ENCODE assay signal across 8 cellular contexts in genomic region chr16:66741131-66741900, GRCh38. TPM values are rescaled to one million over a fixed set of nuclear protein-coding genes. Genes with fewer than 3 reads are reported as not detected.
DNase-seq lines count a peak whose midpoint lies in the region; ATAC-seq and TF ChIP-seq lines count a peak whose summit lies in the region.

No MANE protein-coding gene starts in this region.

- no peak overlapping the region for H3K9ac ChIP-seq in PC-3 (ENCODE audit: low read length)

- H3K36me3 ChIP-seq in PC-3 (ENCODE audit: low read depth, low read length): peaks cover 36% of the 10 kb centered on the region

- peaks cover 15% of the 10 kb centered on the region for H3K36me3 Mint-ChIP-seq in activated CD8-positive, alpha-beta T cell treated with anti-CD3 and anti-CD28 coated beads for 36 hours (ENCODE audit: low read depth)
- H3K36me3 Mint-ChIP-seq in activated CD4-positive, alpha-beta T cell treated with anti-CD3 and anti-CD28 coated beads, Interleukin-2, amount 10 ng/mL, durations not matched to agents 24 days and 14 days (ENCODE audit: low read depth): peaks cover 40% of the 10 kb centered on the region

- DNase-seq in COR-L47 (lab: John Stamatoyannopoulos, UW) (peak; percentile 30), PC-3 (peak; percentile 74), epidermal melanocyte (ENCODE audit: insufficient read length, low spot score) (peak; percentile 80), midbrain (lab: John Stamatoyannopoulos, UW) (peak; percentile 95), NCI-H1105 treated with DMSO at 0.1 percent for 48 hours (lab: John Stamatoyannopoulos, UW) (no peak)
- no peak for DNase-seq in activated CD8-positive, alpha-beta T cell treated with anti-CD3 and anti-CD28 coated beads for 36 hours
- DNase-seq in activated CD4-positive, alpha-beta T cell treated with anti-CD3 and anti-CD28 coated beads, Interleukin-2, amount 10 ng/mL, durations not matched to agents 24 days and 14 days: no peak

- POLR2A ChIA-PET in PC-3 (lab: Charles Lee; ENCODE audit: unreplicated experiment): interaction anchor here (0.7 kb wide), 1 partner anchor 10 kb away, joined by 16 read pairs; the partner anchor contains the start of gene DYNC1LI2
- POLR2A ChIA-PET in activated CD8-positive, alpha-beta T cell treated with anti-CD3 and anti-CD28 coated beads for 36 hours (lab: Charles Lee): interaction anchor here (1.5 to 2.7 kb wide), 3 partner anchors 10 to 13 kb away, joined by 3 to 8 read pairs (median 7); partner anchors contain the start of gene DYNC1LI2

- H4K20me1 ChIP-seq in PC-3 (ENCODE audit: low read length): no peaks in the 10 kb centered on the region

- CTCF ChIA-PET in PC-3 (lab: Charles Lee): interaction anchor here (0.7 to 1.1 kb wide), 6 partner anchors 11 to 484 kb away, joined by 3 to 18 read pairs (median 4); partner anchors contain the start of gene PDP2
- CTCF ChIA-PET in activated CD8-positive, alpha-beta T cell treated with anti-CD3 and anti-CD28 coated beads for 36 hours (lab: Charles Lee): interaction anchor here (0.9 to 7.9 kb wide), 16 partner anchors 7 to 179 kb away, joined by 3 to 83 read pairs (median 6); partner anchors contain the start of genes DYNC1LI2 and NAE1

- no peak overlapping the region for H3K4me3 Mint-ChIP-seq in activated CD8-positive, alpha-beta T cell treated with anti-CD3 and anti-CD28 coated beads for 36 hours
- H3K4me3 Mint-ChIP-seq in activated CD4-positive, alpha-beta T cell treated with anti-CD3 and anti-CD28 coated beads, Interleukin-2, amount 10 ng/mL, durations not matched to agents 24 days and 14 days: no peak overlapping the region

- H3K27ac ChIP-seq in PC-3 (ENCODE audit: low read length): peak overlapping the region; percentile 48

- H3K27me3 ChIP-seq in PC-3 (ENCODE audit: low read length): no peaks in the 10 kb centered on the region

- H2AFZ ChIP-seq in PC-3 (ENCODE audit: low read length): no peak overlapping the region

- H3K9me2 ChIP-seq in PC-3 (replicated peaks; ENCODE audit: low read length): no peaks in the 10 kb centered on the region

- no peaks in the 10 kb centered on the region for H3F3A ChIP-seq in PC-3 (ENCODE audit: low read length, unreplicated experiment)

- peaks cover 52% of the 10 kb centered on the region for H3K79me2 ChIP-seq in PC-3 (ENCODE audit: low read length)

- no peak overlapping the region; the same call in 1 of the 2 replicates for H3K4me2 ChIP-seq in PC-3 (ENCODE audit: low read length)

- intact Hi-C loops in PC-3 (cut with micrococcal nuclease): no loop called here
- intact Hi-C loops in activated CD8-positive, alpha-beta T cell treated with anti-CD3 and anti-CD28 coated beads for 36 hours (cut with micrococcal nuclease): no loop called here
- intact Hi-C loops in activated CD4-positive, alpha-beta T cell treated with anti-CD3 and anti-CD28 coated beads, Interleukin-2, amount 10 ng/mL, durations not matched to agents 24 days and 14 days (cut with micrococcal nuclease): loop anchor here (5.0 kb wide), 1 partner anchor 334 kb away; no protein-coding TSS in a partner anchor

- peaks cover 24% of the 10 kb centered on the region for H3K4me1 ChIP-seq in PC-3 (ENCODE audit: insufficient read depth, low read length)

- TSS peak; percentile 14 for BruUV-seq in PC-3 (replicated peaks; lab: Mats Ljungman, UMichigan)

- no peak overlapping the region for H3K4me3 ChIP-seq in PC-3 (ENCODE audit: low read length)

- peak; percentile 91 for ATAC-seq in PC-3
- no peak for ATAC-seq in activated CD8-positive, alpha-beta T cell treated with anti-CD3 and anti-CD28 coated beads for 36 hours
- ATAC-seq in GM19035 (IDR thresholded peaks at IDR 0.05; ENCODE audit: unreplicated experiment): no peak

- TF ChIP-seq CTCF in PC-3 (conservative IDR thresholded peaks at IDR 0.05; ENCODE audit: low read depth, low read length): no peak
- TF ChIP-seq CTCF in activated CD8-positive, alpha-beta T cell treated with anti-CD3 and anti-CD28 coated beads for 36 hours (IDR thresholded peaks at IDR 0.05): no peak

- no peaks in the 10 kb centered on the region for H3K27me3 Mint-ChIP-seq in activated CD8-positive, alpha-beta T cell treated with anti-CD3 and anti-CD28 coated beads for 36 hours
- H3K27me3 Mint-ChIP-seq in activated CD4-positive, alpha-beta T cell treated with anti-CD3 and anti-CD28 coated beads, Interleukin-2, amount 10 ng/mL, durations not matched to agents 24 days and 14 days: no peaks in the 10 kb centered on the region

- H3K9me3 ChIP-seq in PC-3 (ENCODE audit: low read length): no peaks in the 10 kb centered on the region

- no peaks in the 10 kb centered on the region for H3K9me3 Mint-ChIP-seq in activated CD8-positive, alpha-beta T cell treated with anti-CD3 and anti-CD28 coated beads for 36 hours
- no peaks in the 10 kb centered on the region for H3K9me3 Mint-ChIP-seq in activated CD4-positive, alpha-beta T cell treated with anti-CD3 and anti-CD28 coated beads, Interleukin-2, amount 10 ng/mL, durations not matched to agents 24 days and 14 days

- no peak overlapping the region for H3K27ac Mint-ChIP-seq in activated CD8-positive, alpha-beta T cell treated with anti-CD3 and anti-CD28 coated beads for 36 hours
- no peak overlapping the region for H3K27ac Mint-ChIP-seq in activated CD4-positive, alpha-beta T cell treated with anti-CD3 and anti-CD28 coated beads, Interleukin-2, amount 10 ng/mL, durations not matched to agents 24 days and 14 days

- H3K4me1 Mint-ChIP-seq in activated CD8-positive, alpha-beta T cell treated with anti-CD3 and anti-CD28 coated beads for 36 hours (ENCODE audit: low read depth): peaks cover 15% of the 10 kb centered on the region
- H3K4me1 Mint-ChIP-seq in activated CD4-positive, alpha-beta T cell treated with anti-CD3 and anti-CD28 coated beads, Interleukin-2, amount 10 ng/mL, durations not matched to agents 24 days and 14 days: peaks cover 19% of the 10 kb centered on the region

RNA-seq across cellular contexts. Expression of gene DYNC1LI2, which starts 10.1 kb away (rescaled TPM):
- 63.9 and 82.8 TPM in 2 replicates for total RNA-seq in PC-3 (2014; rRNA removed)
- total RNA-seq in activated CD8-positive, alpha-beta T cell treated with anti-CD3 and anti-CD28 coated beads for 36 hours: 10 to 100 TPM; 35.0 to 39.5 TPM
- total RNA-seq in activated CD4-positive, alpha-beta T cell treated with anti-CD3 and anti-CD28 coated beads, Interleukin-2, amount 10 ng/mL, durations not matched to agents 24 days and 14 days: 51.4 and 56.5 TPM in 2 replicates

RNA-seq across cellular contexts. Expression of gene CMTM4, which starts 44.8 kb away (rescaled TPM):
- 16.9 and 17.0 TPM in 2 replicates for total RNA-seq in PC-3 (2014; rRNA removed)
- total RNA-seq in activated CD8-positive, alpha-beta T cell treated with anti-CD3 and anti-CD28 coated beads for 36 hours: 1 to 10 TPM; 3.2 to 3.5 TPM
- total RNA-seq in activated CD4-positive, alpha-beta T cell treated with anti-CD3 and anti-CD28 coated beads, Interleukin-2, amount 10 ng/mL, durations not matched to agents 24 days and 14 days: 3.5 and 5.0 TPM in 2 replicates

Comparison
In these comparisons a context has a peak if more than half of its experiments do, and no peak if none do; other contexts are left out.
1. DNase-seq: peak in COR-L47 (single experiment), PC-3 (single experiment), epidermal melanocyte (single experiment) and midbrain (single experiment); none in activated CD8-positive, alpha-beta T cell treated with anti-CD3 and anti-CD28 coated beads for 36 hours (single experiment), activated CD4-positive, alpha-beta T cell treated with anti-CD3 and anti-CD28 coated beads, Interleukin-2, amount 10 ng/mL, durations not matched to agents 24 days and 14 days (single experiment) and NCI-H1105 treated with DMSO at 0.1 percent for 48 hours (single experiment).